ENCODE assay signal across 8 cellular contexts in genomic region chr3:142595951-142596725, GRCh38. TPM values are rescaled to one million over a fixed set of nuclear protein-coding genes. Genes with fewer than 3 reads are reported as not detected.
DNase-seq lines count a peak whose midpoint lies in the region; ATAC-seq and TF ChIP-seq lines count a peak whose summit lies in the region.

Gene PLS1 (plus strand): TSS chr3:142596393. CDS start chr3:142664238, 67,845 bp downstream.

- H3K27me3 ChIP-seq in right lobe of liver = no peaks in the 10 kb centered on the region

- no peaks in the 10 kb centered on the region for H3K36me3 ChIP-seq in right lobe of liver

- ATAC-seq in HG03442 (IDR thresholded peaks at IDR 0.05; ENCODE audit: unreplicated experiment) (peak; percentile 92), right lobe of liver (peak; percentile 93 to 97 (median 94))

- intact Hi-C loops in right lobe of liver (cut with DNase I) = loop anchor here in 1 of 2 donors (10.0 kb wide), 1 partner anchor 399 kb away; no protein-coding TSS in a partner anchor

- H3K4me1 ChIP-seq in right lobe of liver = peaks cover 0 to 6% (median 0%) of the 10 kb centered on the region in 4 donors

- no peaks in the 10 kb centered on the region for H3K9me3 ChIP-seq in right lobe of liver

- DNase-seq in C1 segment of cervical spinal cord (lab: John Stamatoyannopoulos, UW) = peak; percentile 28 to 88 (median 77)
- peak; percentile 77 for DNase-seq in GM19240 (ENCODE audit: insufficient read length, low spot score)
- DNase-seq in NCI-H524 (lab: John Stamatoyannopoulos, UW) = peak; percentile 97
- peak; percentile 80 for DNase-seq in activated CD4-positive, alpha-beta T cell treated with anti-CD3 and anti-CD28 coated beads, Interleukin-2, amount 50 U/mL, for 1 hour
- DNase-seq in dermis blood vessel endothelial cell = peak; percentile 82
- peak; percentile 87 to 93 (median 92) for DNase-seq in right lobe of liver
- DNase-seq in stimulated activated CD4-positive, alpha-beta T cell treated with anti-CD3 and anti-CD28 coated beads, Interleukin-4, amount 100 ng/mL, for 4 hours = peak; percentile 81

- peak; percentile 89 for TF ChIP-seq POLR2A in right lobe of liver (IDR thresholded peaks at IDR 0.05)

- peak within 1 kb of the TSS; percentile 60 to 81 (median 63) for H3K27ac ChIP-seq in right lobe of liver

- TF ChIP-seq CTCF in right lobe of liver (IDR thresholded peaks at IDR 0.05) = peak in 2 of 4 donors; percentile 6 to 26

- 0% methylated on average over 29 of the region's 56 CpGs for WGBS in right lobe of liver (ENCODE audit: insufficient coverage, low coverage, low lambda C conversion rate, missing lambda C conversion rate)

- H3K4me3 ChIP-seq in right lobe of liver = peak within 1 kb of the TSS; percentile 74 to 77 (median 77)

RNA-seq across cellular contexts. Expression of gene PLS1, which starts in this region (rescaled TPM):
- total RNA-seq in dermis blood vessel endothelial cell (0.85 and 2.2 TPM in 2 replicates), right lobe of liver (10 to 100 TPM; 13.0 to 30.5 (median 18.2) TPM)

Comparison
In these comparisons a context has a peak if more than half of its experiments do, and no peak if none do; other contexts are left out.
1. Peak in every context shown above with its lines: DNase-seq, ATAC-seq, H3K4me3 ChIP-seq and H3K27ac ChIP-seq.